ENCODE assay signal across 1 cellular context in the genomic region with DNA sequence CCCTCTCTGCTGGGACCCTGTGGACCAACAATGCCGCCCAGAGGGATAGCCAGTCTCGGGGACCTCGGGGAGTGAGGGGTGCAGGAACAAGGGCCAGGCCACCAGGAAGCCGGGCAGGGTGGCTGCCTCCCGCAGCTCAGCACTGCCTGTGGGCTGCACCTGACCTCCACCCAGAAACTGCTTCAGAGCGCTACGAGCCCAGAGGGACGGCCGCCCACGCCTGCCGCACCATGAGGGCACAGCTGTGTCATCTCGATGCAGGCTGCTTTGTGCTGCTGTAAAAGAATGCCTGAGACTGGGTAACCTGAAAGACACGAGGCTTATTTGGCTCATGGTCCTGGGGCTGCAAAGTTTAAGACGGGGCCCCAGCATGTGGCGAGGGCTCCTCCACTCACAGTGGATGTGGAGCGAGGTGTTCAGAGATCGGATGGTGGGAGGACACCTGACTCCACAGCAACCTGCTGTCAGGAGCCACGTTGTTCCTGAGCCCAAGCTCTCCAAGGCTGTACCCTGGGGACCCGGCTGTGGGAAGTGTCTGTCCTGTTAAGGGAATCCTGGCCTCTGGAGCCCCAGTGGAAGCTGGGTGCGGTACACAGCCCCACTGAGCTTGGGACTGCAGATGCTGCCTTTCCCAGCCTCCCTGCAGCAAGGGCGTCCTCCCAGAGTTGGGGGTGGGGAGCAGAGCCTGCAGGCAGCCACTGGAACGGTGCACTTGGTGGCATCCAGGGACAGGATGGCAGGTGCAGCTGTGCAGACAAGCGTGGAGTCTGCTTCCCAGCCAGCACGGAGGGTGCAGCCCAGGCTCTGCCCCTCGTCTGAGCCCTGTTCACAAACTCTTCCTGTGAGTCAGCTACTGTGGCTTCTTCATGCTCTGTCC.
A peak's percentile ranks its signal among the peaks of the same experiment; 100 is the strongest.
TF ChIP-seq lines count a peak whose summit lies in the region.

No MANE protein-coding gene starts in this region.

TF ChIP-seq in K562, 482 proteins besides CTCF, POLR2A, EP300 and RAD21 (continues in another document):
- TF ChIP-seq ZNF354B (CRISPR knock-in tag; IDR thresholded peaks at IDR 0.05) (no peak), RBM25 (IDR thresholded peaks at IDR 0.05; ENCODE audit: low read depth, low read length, severe bottlenecking) (no peak), TCFL5 (CRISPR knock-in tag; conservative IDR thresholded peaks at IDR 0.05) (no peak), RBFOX2 (IDR thresholded peaks at IDR 0.05; ENCODE audit: low read depth, low read length) (peak; percentile 40; the same call in 1 of the 2 replicates), ZNF75A (CRISPR knock-in tag; IDR thresholded peaks at IDR 0.05) (no peak), MBD2 (IDR thresholded peaks at IDR 0.05; ENCODE audit: borderline replicate concordance, low read depth) (no peak), POLR2G (IDR thresholded peaks at IDR 0.05; ENCODE audit: low read depth, low read length) (peak; percentile 66), SRSF1 (IDR thresholded peaks at IDR 0.05; ENCODE audit: low read depth, low read length) (no peak), POLR2H (tag; IDR thresholded peaks at IDR 0.05; ENCODE audit: low read depth) (0 out of 2 replicates have a peak, but pooled peaks have one; percentile 34), BRF1 (IDR thresholded peaks at IDR 0.05; ENCODE audit: borderline replicate concordance, extremely low read depth, insufficient read length) (no peak), L3MBTL2 (IDR thresholded peaks at IDR 0.05) (no peak), NR4A1 (CRISPR knock-in tag; IDR thresholded peaks at IDR 0.05) (no peak), NR4A1 (tag; IDR thresholded peaks at IDR 0.05) (no peak), THRAP3 (IDR thresholded peaks at IDR 0.05; ENCODE audit: borderline replicate concordance) (no peak), FOXK1 (CRISPR knock-in tag; IDR thresholded peaks at IDR 0.05; ENCODE audit: borderline replicate concordance) (no peak), BCOR (IDR thresholded peaks at IDR 0.05) (no peak), SMAD4 (CRISPR knock-in tag; conservative IDR thresholded peaks at IDR 0.05) (no peak), ZNF23 (CRISPR knock-in tag; IDR thresholded peaks at IDR 0.05) (no peak), SIRT6 (IDR thresholded peaks at IDR 0.05; ENCODE audit: low read depth, low read length) (no peak), ZNF384 (IDR thresholded peaks at IDR 0.05; ENCODE audit: low read depth, low read length) (no peak), MTA2 (IDR thresholded peaks at IDR 0.05; ENCODE audit: low read depth) (no peak), CCNT2 (IDR thresholded peaks at IDR 0.05; ENCODE audit: borderline replicate concordance, extremely low read depth, insufficient read length, low read depth, low read length) (no peak), GABPA (tag; conservative IDR thresholded peaks at IDR 0.05; ENCODE audit: low read depth) (no peak), FIP1L1 (IDR thresholded peaks at IDR 0.05; ENCODE audit: low read depth, low read length, poor library complexity, severe bottlenecking) (no peak), SRSF7 (optimal IDR thresholded peaks at IDR 0.05; ENCODE audit: low read depth, low read length) (no peak), SUPT5H (IDR thresholded peaks at IDR 0.05) (0 out of 2 replicates have a peak, but pooled peaks have one; percentile 25), BRCA1 (IDR thresholded peaks at IDR 0.05) (no peak), BRCA1 (CRISPR knock-in tag; IDR thresholded peaks at IDR 0.05) (no peak), HMGN3 (IDR thresholded peaks at IDR 0.05; ENCODE audit: borderline replicate concordance, extremely low read depth, insufficient read length, low read depth, low read length) (peak; percentile 6), DACH1 (IDR thresholded peaks at IDR 0.05; ENCODE audit: partially characterized antibody) (no peak), ZNF507 (tag; conservative IDR thresholded peaks at IDR 0.05) (no peak), CEBPG (CRISPR knock-in tag; IDR thresholded peaks at IDR 0.05) (no peak), CEBPG (tag; conservative IDR thresholded peaks at IDR 0.05 in 1 of 2, IDR thresholded peaks at IDR 0.05 in 1 of 2) (no peak), FOXK2 (conservative IDR thresholded peaks at IDR 0.05 in 1 of 2, IDR thresholded peaks at IDR 0.05 in 1 of 2; ENCODE audit: low read depth in 2 of 2) (no peak), SMAD2 (IDR thresholded peaks at IDR 0.05; ENCODE audit: low read depth, low read length) (no peak), SNRNP70 (optimal IDR thresholded peaks at IDR 0.05; ENCODE audit: low read depth, low read length) (no peak), MYC (IDR thresholded peaks at IDR 0.05; ENCODE audit: low read depth, low read length) (no peak), MYC (CRISPR knock-in tag; IDR thresholded peaks at IDR 0.05; ENCODE audit: borderline replicate concordance, low read depth) (no peak), ZNF717 (CRISPR knock-in tag; IDR thresholded peaks at IDR 0.05) (no peak)
- TF ChIP-seq, protein P1, sequence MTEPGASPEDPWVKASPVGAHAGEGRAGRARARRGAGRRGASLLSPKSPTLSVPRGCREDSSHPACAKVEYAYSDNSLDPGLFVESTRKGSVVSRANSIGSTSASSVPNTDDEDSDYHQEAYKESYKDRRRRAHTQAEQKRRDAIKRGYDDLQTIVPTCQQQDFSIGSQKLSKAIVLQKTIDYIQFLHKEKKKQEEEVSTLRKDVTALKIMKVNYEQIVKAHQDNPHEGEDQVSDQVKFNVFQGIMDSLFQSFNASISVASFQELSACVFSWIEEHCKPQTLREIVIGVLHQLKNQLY (CRISPR knock-in tag; conservative IDR thresholded peaks at IDR 0.05): no peak
- TF ChIP-seq, protein P2, sequence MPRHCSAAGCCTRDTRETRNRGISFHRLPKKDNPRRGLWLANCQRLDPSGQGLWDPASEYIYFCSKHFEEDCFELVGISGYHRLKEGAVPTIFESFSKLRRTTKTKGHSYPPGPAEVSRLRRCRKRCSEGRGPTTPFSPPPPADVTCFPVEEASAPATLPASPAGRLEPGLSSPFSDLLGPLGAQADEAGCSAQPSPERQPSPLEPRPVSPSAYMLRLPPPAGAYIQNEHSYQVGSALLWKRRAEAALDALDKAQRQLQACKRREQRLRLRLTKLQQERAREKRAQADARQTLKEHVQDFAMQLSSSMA (CRISPR knock-in tag; IDR thresholded peaks at IDR 0.05): no peak
- TF ChIP-seq, protein P3, sequence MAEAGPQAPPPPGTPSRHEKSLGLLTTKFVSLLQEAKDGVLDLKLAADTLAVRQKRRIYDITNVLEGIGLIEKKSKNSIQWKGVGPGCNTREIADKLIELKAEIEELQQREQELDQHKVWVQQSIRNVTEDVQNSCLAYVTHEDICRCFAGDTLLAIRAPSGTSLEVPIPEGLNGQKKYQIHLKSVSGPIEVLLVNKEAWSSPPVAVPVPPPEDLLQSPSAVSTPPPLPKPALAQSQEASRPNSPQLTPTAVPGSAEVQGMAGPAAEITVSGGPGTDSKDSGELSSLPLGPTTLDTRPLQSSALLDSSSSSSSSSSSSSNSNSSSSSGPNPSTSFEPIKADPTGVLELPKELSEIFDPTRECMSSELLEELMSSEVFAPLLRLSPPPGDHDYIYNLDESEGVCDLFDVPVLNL (CRISPR knock-in tag; IDR thresholded peaks at IDR 0.05; ENCODE audit: low read depth): no peak
- TF ChIP-seq, protein P4, sequence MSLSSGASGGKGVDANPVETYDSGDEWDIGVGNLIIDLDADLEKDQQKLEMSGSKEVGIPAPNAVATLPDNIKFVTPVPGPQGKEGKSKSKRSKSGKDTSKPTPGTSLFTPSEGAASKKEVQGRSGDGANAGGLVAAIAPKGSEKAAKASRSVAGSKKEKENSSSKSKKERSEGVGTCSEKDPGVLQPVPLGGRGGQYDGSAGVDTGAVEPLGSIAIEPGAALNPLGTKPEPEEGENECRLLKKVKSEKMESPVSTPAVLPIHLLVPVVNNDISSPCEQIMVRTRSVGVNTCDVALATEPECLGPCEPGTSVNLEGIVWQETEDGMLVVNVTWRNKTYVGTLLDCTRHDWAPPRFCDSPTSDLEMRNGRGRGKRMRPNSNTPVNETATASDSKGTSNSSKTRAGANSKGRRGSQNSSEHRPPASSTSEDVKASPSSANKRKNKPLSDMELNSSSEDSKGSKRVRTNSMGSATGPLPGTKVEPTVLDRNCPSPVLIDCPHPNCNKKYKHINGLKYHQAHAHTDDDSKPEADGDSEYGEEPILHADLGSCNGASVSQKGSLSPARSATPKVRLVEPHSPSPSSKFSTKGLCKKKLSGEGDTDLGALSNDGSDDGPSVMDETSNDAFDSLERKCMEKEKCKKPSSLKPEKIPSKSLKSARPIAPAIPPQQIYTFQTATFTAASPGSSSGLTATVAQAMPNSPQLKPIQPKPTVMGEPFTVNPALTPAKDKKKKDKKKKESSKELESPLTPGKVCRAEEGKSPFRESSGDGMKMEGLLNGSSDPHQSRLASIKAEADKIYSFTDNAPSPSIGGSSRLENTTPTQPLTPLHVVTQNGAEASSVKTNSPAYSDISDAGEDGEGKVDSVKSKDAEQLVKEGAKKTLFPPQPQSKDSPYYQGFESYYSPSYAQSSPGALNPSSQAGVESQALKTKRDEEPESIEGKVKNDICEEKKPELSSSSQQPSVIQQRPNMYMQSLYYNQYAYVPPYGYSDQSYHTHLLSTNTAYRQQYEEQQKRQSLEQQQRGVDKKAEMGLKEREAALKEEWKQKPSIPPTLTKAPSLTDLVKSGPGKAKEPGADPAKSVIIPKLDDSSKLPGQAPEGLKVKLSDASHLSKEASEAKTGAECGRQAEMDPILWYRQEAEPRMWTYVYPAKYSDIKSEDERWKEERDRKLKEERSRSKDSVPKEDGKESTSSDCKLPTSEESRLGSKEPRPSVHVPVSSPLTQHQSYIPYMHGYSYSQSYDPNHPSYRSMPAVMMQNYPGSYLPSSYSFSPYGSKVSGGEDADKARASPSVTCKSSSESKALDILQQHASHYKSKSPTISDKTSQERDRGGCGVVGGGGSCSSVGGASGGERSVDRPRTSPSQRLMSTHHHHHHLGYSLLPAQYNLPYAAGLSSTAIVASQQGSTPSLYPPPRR (CRISPR knock-in tag; IDR thresholded peaks at IDR 0.05; ENCODE audit: borderline replicate concordance): no peak
- TF ChIP-seq, protein P5, sequence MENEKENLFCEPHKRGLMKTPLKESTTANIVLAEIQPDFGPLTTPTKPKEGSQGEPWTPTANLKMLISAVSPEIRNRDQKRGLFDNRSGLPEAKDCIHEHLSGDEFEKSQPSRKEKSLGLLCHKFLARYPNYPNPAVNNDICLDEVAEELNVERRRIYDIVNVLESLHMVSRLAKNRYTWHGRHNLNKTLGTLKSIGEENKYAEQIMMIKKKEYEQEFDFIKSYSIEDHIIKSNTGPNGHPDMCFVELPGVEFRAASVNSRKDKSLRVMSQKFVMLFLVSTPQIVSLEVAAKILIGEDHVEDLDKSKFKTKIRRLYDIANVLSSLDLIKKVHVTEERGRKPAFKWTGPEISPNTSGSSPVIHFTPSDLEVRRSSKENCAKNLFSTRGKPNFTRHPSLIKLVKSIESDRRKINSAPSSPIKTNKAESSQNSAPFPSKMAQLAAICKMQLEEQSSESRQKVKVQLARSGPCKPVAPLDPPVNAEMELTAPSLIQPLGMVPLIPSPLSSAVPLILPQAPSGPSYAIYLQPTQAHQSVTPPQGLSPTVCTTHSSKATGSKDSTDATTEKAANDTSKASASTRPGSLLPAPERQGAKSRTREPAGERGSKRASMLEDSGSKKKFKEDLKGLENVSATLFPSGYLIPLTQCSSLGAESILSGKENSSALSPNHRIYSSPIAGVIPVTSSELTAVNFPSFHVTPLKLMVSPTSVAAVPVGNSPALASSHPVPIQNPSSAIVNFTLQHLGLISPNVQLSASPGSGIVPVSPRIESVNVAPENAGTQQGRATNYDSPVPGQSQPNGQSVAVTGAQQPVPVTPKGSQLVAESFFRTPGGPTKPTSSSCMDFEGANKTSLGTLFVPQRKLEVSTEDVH (IDR thresholded peaks at IDR 0.05; ENCODE audit: low read depth, partially characterized antibody): no peak
- TF ChIP-seq, protein P6, sequence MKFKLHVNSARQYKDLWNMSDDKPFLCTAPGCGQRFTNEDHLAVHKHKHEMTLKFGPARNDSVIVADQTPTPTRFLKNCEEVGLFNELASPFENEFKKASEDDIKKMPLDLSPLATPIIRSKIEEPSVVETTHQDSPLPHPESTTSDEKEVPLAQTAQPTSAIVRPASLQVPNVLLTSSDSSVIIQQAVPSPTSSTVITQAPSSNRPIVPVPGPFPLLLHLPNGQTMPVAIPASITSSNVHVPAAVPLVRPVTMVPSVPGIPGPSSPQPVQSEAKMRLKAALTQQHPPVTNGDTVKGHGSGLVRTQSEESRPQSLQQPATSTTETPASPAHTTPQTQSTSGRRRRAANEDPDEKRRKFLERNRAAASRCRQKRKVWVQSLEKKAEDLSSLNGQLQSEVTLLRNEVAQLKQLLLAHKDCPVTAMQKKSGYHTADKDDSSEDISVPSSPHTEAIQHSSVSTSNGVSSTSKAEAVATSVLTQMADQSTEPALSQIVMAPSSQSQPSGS (CRISPR knock-in tag; IDR thresholded peaks at IDR 0.05): no peak
- TF ChIP-seq, protein P7, sequence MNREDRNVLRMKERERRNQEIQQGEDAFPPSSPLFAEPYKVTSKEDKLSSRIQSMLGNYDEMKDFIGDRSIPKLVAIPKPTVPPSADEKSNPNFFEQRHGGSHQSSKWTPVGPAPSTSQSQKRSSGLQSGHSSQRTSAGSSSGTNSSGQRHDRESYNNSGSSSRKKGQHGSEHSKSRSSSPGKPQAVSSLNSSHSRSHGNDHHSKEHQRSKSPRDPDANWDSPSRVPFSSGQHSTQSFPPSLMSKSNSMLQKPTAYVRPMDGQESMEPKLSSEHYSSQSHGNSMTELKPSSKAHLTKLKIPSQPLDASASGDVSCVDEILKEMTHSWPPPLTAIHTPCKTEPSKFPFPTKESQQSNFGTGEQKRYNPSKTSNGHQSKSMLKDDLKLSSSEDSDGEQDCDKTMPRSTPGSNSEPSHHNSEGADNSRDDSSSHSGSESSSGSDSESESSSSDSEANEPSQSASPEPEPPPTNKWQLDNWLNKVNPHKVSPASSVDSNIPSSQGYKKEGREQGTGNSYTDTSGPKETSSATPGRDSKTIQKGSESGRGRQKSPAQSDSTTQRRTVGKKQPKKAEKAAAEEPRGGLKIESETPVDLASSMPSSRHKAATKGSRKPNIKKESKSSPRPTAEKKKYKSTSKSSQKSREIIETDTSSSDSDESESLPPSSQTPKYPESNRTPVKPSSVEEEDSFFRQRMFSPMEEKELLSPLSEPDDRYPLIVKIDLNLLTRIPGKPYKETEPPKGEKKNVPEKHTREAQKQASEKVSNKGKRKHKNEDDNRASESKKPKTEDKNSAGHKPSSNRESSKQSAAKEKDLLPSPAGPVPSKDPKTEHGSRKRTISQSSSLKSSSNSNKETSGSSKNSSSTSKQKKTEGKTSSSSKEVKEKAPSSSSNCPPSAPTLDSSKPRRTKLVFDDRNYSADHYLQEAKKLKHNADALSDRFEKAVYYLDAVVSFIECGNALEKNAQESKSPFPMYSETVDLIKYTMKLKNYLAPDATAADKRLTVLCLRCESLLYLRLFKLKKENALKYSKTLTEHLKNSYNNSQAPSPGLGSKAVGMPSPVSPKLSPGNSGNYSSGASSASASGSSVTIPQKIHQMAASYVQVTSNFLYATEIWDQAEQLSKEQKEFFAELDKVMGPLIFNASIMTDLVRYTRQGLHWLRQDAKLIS (CRISPR knock-in tag; IDR thresholded peaks at IDR 0.05): no peak
- TF ChIP-seq, protein P8, sequence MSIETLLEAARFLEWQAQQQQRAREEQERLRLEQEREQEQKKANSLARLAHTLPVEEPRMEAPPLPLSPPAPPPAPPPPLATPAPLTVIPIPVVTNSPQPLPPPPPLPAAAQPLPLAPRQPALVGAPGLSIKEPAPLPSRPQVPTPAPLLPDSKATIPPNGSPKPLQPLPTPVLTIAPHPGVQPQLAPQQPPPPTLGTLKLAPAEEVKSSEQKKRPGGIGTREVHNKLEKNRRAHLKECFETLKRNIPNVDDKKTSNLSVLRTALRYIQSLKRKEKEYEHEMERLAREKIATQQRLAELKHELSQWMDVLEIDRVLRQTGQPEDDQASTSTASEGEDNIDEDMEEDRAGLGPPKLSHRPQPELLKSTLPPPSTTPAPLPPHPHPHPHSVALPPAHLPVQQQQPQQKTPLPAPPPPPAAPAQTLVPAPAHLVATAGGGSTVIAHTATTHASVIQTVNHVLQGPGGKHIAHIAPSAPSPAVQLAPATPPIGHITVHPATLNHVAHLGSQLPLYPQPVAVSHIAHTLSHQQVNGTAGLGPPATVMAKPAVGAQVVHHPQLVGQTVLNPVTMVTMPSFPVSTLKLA (conservative IDR thresholded peaks at IDR 0.05): no peak
